In the genomic region with DNA sequence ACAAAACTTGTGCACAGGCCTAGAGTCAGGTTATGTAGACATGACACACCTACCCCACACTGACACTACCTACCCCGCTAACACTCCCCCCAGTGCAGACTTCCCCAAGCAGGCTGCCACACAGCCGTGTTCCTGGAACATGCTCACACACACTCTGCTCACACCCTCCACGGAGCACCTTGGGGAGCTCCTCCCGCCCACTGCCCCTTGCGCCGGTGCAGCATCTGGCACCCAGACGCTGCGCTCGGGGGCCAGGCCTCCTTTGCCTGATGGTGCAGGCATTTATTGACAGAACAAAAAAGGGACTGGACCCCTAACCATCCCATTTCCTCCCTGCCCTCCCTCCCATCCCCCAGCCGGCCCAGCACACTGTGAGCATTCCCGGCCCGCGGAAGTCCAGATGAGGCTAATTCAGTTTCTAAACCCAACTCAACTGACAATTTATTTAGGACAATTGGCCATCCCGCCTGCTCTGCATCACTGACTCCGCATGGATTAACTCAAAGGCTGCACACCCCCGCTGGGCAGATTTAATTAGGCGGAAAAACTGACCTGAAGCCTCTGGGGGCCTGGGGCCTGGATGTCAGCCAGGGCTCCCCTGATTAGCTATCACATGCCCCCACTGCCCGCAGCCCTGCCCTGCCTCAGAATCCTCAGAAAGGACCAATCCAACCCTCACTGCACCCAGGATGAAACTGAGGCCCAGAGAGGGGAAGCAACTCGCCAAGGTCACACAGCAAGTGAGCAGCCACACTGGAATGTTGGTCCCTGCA, we compare ENCODE assay signal across 29 cellular contexts. TPM values are rescaled to one million over a fixed set of nuclear protein-coding genes. Genes with fewer than 3 reads are reported as not detected.
DNase-seq lines count a peak whose midpoint lies in the region; ATAC-seq and TF ChIP-seq lines count a peak whose summit lies in the region.
"Had no signal": no experiment of that assay in that cellular context is flagged by ENCODE, and none has a peak within 500 bp of the region (broad histone marks: within the 10 kb centered on the region; RNA-seq: fewer than 3 reads in every experiment).

No MANE protein-coding gene starts in this region.

- H3K9ac ChIP-seq in neural progenitor cell: no peak overlapping the region

- H3K36me3 Mint-ChIP-seq in neural progenitor cell: no peaks in the 10 kb centered on the region
- no peaks in the 10 kb centered on the region for H3K36me3 Mint-ChIP-seq in T-cell
- H3K36me3 Mint-ChIP-seq in Calu3 (ENCODE audit: insufficient read depth, unreplicated experiment): peaks cover 5% of the 10 kb centered on the region
- H3K36me3 Mint-ChIP-seq: activated naive CD8-positive, alpha-beta T cell treated with anti-CD3 and anti-CD28 coated beads, Interleukin-2, amount 10 ng/mL, durations not matched to agents 7 days and 5 days; IgD-negative memory B cell; natural killer cell treated with Interleukin-12 subunit alpha and Interleukin-12 subunit beta and Interleukin-15 and Interleukin-18, amount 100 ng/mL, for 72 hours had no signal

- H3K27ac Mint-ChIP-seq in neural progenitor cell (no peak overlapping the region), T-cell (no peak overlapping the region), Calu3 (ENCODE audit: unreplicated experiment) (no peak overlapping the region)
- H3K27ac Mint-ChIP-seq: activated CD8-positive, alpha-beta T cell treated with anti-CD3 and anti-CD28 coated beads for 36 hours; activated naive CD8-positive, alpha-beta T cell treated with anti-CD3 and anti-CD28 coated beads, Interleukin-2, amount 10 ng/mL, durations not matched to agents 7 days and 5 days; CD4-positive, alpha-beta T cell; IgD-negative memory B cell; natural killer cell treated with Interleukin-12 subunit alpha and Interleukin-12 subunit beta and Interleukin-15 and Interleukin-18, amount 100 ng/mL, for 72 hours; stimulated activated naive CD8-positive, alpha-beta T cell treated with anti-CD3 and anti-CD28 coated beads, Interleukin-15, Interleukin-2, amounts not matched to agents 100 ng/mL and 50 ng/mL, for 24 hours had no signal

- intact Hi-C loops in dorsolateral prefrontal cortex (cut with DNase I): loop anchor here in 1 of 2 donors (10.0 kb wide), 1 partner anchor 210 kb away; no protein-coding TSS in a partner anchor
- intact Hi-C loops in Calu3 (cut with micrococcal nuclease; ENCODE audit: unreplicated experiment): no loop called here

- H4K20me1 ChIP-seq in neural progenitor cell (ENCODE audit: low read depth) (peaks cover 8% of the 10 kb centered on the region), hepatocyte (ENCODE audit: insufficient read depth, poor library complexity, severe bottlenecking) (no peaks in the 10 kb centered on the region)

- H3K36me3 ChIP-seq in SJCRH30 (no peaks in the 10 kb centered on the region; the same call in 1 of the 2 replicates), neural progenitor cell (no peaks in the 10 kb centered on the region), hepatocyte (replicated peaks; ENCODE audit: insufficient read depth, low read depth) (no peaks in the 10 kb centered on the region)
- H3K36me3 ChIP-seq: esophagus muscularis mucosa, sigmoid colon had no signal

- no peaks in the 10 kb centered on the region for H3K9me2 ChIP-seq in hepatocyte (replicated peaks; ENCODE audit: insufficient read depth)

- TF ChIP-seq CTCF in dorsolateral prefrontal cortex (IDR thresholded peaks at IDR 0.05 in 54 of 56, conservative IDR thresholded peaks at IDR 0.05 in 2 of 56; ENCODE audit: low read depth in 1 of 56, partially characterized antibody in 56 of 56) (no peak), neural progenitor cell (IDR thresholded peaks at IDR 0.05) (no peak), Calu3 (IDR thresholded peaks at IDR 0.05; ENCODE audit: unreplicated experiment) (no peak), hepatocyte (IDR thresholded peaks at IDR 0.05; ENCODE audit: poor library complexity) (no peak)

- no TSS peak for BruUV-seq in Calu3 (replicated peaks; lab: Mats Ljungman, UMichigan)

- H3K27me3 Mint-ChIP-seq in neural progenitor cell (ENCODE audit: insufficient read depth, low read depth): peaks cover 18% of the 10 kb centered on the region
- peaks cover 6 to 9% of the 10 kb centered on the region in 2 donors for H3K27me3 Mint-ChIP-seq in T-cell
- peaks cover 35% of the 10 kb centered on the region for H3K27me3 Mint-ChIP-seq in Calu3 (ENCODE audit: unreplicated experiment)
- H3K27me3 Mint-ChIP-seq: natural killer cell treated with Interleukin-12 subunit alpha and Interleukin-12 subunit beta and Interleukin-15 and Interleukin-18, amount 100 ng/mL, for 72 hours; stimulated activated naive CD8-positive, alpha-beta T cell treated with anti-CD3 and anti-CD28 coated beads, Interleukin-15, Interleukin-2, amounts not matched to agents 100 ng/mL and 50 ng/mL, for 24 hours had no signal

- no peak for ATAC-seq in T-cell (replicated peaks in 1 of 4)
- ATAC-seq: activated CD8-positive, alpha-beta T cell treated with anti-CD3 and anti-CD28 coated beads for 36 hours; natural killer cell treated with Interleukin-12 subunit alpha and Interleukin-12 subunit beta and Interleukin-15 and Interleukin-18, amount 100 ng/mL, for 72 hours had no signal

- 68% methylated on average over 12 of the region's 19 CpGs for WGBS in hepatocyte (ENCODE audit: low lambda C conversion rate, missing lambda C conversion rate)

- POLR2A ChIA-PET in T-cell (lab: Charles Lee): no interaction called here

- H3K27me3 ChIP-seq in SJCRH30 (no peaks in the 10 kb centered on the region), dorsolateral prefrontal cortex (no peaks in the 10 kb centered on the region), neural progenitor cell (no peaks in the 10 kb centered on the region), hepatocyte (no peaks in the 10 kb centered on the region)

- H3K4me3 ChIP-seq in SJCRH30: no peak overlapping the region
- peak overlapping the region in 27 of 59 donors; percentile 3 to 57 (median 39) for H3K4me3 ChIP-seq in dorsolateral prefrontal cortex
- no peak overlapping the region for H3K4me3 ChIP-seq in neural progenitor cell
- no peak overlapping the region for H3K4me3 ChIP-seq in hepatocyte
- H3K4me3 ChIP-seq: esophagus muscularis mucosa, sigmoid colon had no signal

- H3K9me3 ChIP-seq in SJCRH30 (replicated peaks) (no peaks in the 10 kb centered on the region), neural progenitor cell (ENCODE audit: low read depth) (no peaks in the 10 kb centered on the region), hepatocyte (ENCODE audit: low read depth) (no peaks in the 10 kb centered on the region)
- H3K9me3 ChIP-seq: esophagus muscularis mucosa, sigmoid colon had no signal

- H3K4me3 Mint-ChIP-seq in neural progenitor cell (peak overlapping the region; percentile 65), T-cell (no peak overlapping the region), Calu3 (ENCODE audit: low read depth, unreplicated experiment) (no peak overlapping the region)
- H3K4me3 Mint-ChIP-seq: activated CD8-positive, alpha-beta T cell treated with anti-CD3 and anti-CD28 coated beads for 36 hours; activated naive CD8-positive, alpha-beta T cell treated with anti-CD3 and anti-CD28 coated beads, Interleukin-2, amount 10 ng/mL, durations not matched to agents 7 days and 5 days; CD4-positive, alpha-beta T cell; IgD-negative memory B cell; natural killer cell treated with Interleukin-12 subunit alpha and Interleukin-12 subunit beta and Interleukin-15 and Interleukin-18, amount 100 ng/mL, for 72 hours; stimulated activated naive CD8-positive, alpha-beta T cell treated with anti-CD3 and anti-CD28 coated beads, Interleukin-15, Interleukin-2, amounts not matched to agents 100 ng/mL and 50 ng/mL, for 24 hours had no signal

- H3F3A ChIP-seq in neural progenitor cell (ENCODE audit: low read depth): peaks cover 26% of the 10 kb centered on the region

- H3K4me1 ChIP-seq in SJCRH30 (peaks cover 12% of the 10 kb centered on the region), neural progenitor cell (peaks cover 26% of the 10 kb centered on the region), hepatocyte (ENCODE audit: insufficient read depth) (no peaks in the 10 kb centered on the region)
- H3K4me1 ChIP-seq: esophagus muscularis mucosa, sigmoid colon had no signal

- H2AFZ ChIP-seq in neural progenitor cell (replicated peaks) (no peak overlapping the region), hepatocyte (no peak overlapping the region)

- peak; percentile 18 for DNase-seq in DMS 273 (lab: John Stamatoyannopoulos, UW; ENCODE audit: unreplicated experiment)
- DNase-seq in DMS 273 treated with DMSO at 0.1 percent for 48 hours (lab: John Stamatoyannopoulos, UW): no peak
- peak; percentile 62 to 66 for DNase-seq in SJCRH30
- DNase-seq in dorsolateral prefrontal cortex: no peak
- DNase-seq in neural progenitor cell (ENCODE audit: low spot score): peak; percentile 93
- no peak for DNase-seq in T-cell
- no peak for DNase-seq in Calu3
- no peak for DNase-seq in hepatocyte (ENCODE audit: low spot score)
- DNase-seq: activated CD4-positive, CD25-positive, alpha-beta regulatory T cell treated with anti-CD3 and anti-CD28 coated beads, Interleukin-2, amount 50 U/mL, for 72 hours; activated effector memory CD4-positive, alpha-beta T cell treated with anti-CD3 and anti-CD28 coated beads, Interleukin-2, amount 50 U/mL, for 16 hours; activated naive CD8-positive, alpha-beta T cell treated with anti-CD3 and anti-CD28 coated beads, Interleukin-2, amount 10 ng/mL, durations not matched to agents 7 days and 5 days; CD4-positive, alpha-beta T cell; DMS153; foreskin melanocyte; hippocampal formation; NCI-H1105 treated with DMSO at 0.1 percent for 48 hours; Right ventricle myocardium superior; sigmoid colon had no signal

- CTCF ChIA-PET in T-cell (lab: Charles Lee): no interaction called here
- CTCF ChIA-PET in Calu3 (lab: Charles Lee): interaction anchor here (0.6 kb wide), 1 partner anchor 204 kb away, joined by 4 read pairs; no protein-coding TSS in a partner anchor

- H3K4me2 ChIP-seq in neural progenitor cell (peak overlapping the region; percentile 72), hepatocyte (no peak overlapping the region)

- H3K4me1 Mint-ChIP-seq in neural progenitor cell: peaks cover 40% of the 10 kb centered on the region
- H3K4me1 Mint-ChIP-seq in T-cell: no peaks in the 10 kb centered on the region
- no peaks in the 10 kb centered on the region for H3K4me1 Mint-ChIP-seq in Calu3 (ENCODE audit: low read depth, unreplicated experiment)
- H3K4me1 Mint-ChIP-seq: activated naive CD8-positive, alpha-beta T cell treated with anti-CD3 and anti-CD28 coated beads, Interleukin-2, amount 10 ng/mL, durations not matched to agents 7 days and 5 days had no signal

- no peaks in the 10 kb centered on the region for H3K79me2 ChIP-seq in neural progenitor cell (ENCODE audit: low read depth)
- H3K79me2 ChIP-seq in hepatocyte: no peaks in the 10 kb centered on the region

- H3K9me3 Mint-ChIP-seq in neural progenitor cell (no peaks in the 10 kb centered on the region), T-cell (no peaks in the 10 kb centered on the region), Calu3 (ENCODE audit: low read depth, unreplicated experiment) (no peaks in the 10 kb centered on the region)
- H3K9me3 Mint-ChIP-seq: activated CD8-positive, alpha-beta T cell treated with anti-CD3 and anti-CD28 coated beads for 36 hours; activated naive CD8-positive, alpha-beta T cell treated with anti-CD3 and anti-CD28 coated beads, Interleukin-2, amount 10 ng/mL, durations not matched to agents 7 days and 5 days; CD4-positive, alpha-beta T cell; IgD-negative memory B cell; natural killer cell treated with Interleukin-12 subunit alpha and Interleukin-12 subunit beta and Interleukin-15 and Interleukin-18, amount 100 ng/mL, for 72 hours; stimulated activated naive CD8-positive, alpha-beta T cell treated with anti-CD3 and anti-CD28 coated beads, Interleukin-15, Interleukin-2, amounts not matched to agents 100 ng/mL and 50 ng/mL, for 24 hours had no signal

- no peak overlapping the region for H3K27ac ChIP-seq in SJCRH30
- peak overlapping the region in 33 of 59 donors; percentile 3 to 90 (median 55) for H3K27ac ChIP-seq in dorsolateral prefrontal cortex
- H3K27ac ChIP-seq in neural progenitor cell: peak overlapping the region; percentile 74
- no peak overlapping the region for H3K27ac ChIP-seq in hepatocyte
- H3K27ac ChIP-seq: 22Rv1, esophagus muscularis mucosa, sigmoid colon had no signal

RNA-seq across cellular contexts. Expression of a gene that starts 30.1 kb away (rescaled TPM):
- total RNA-seq in SJCRH30 (2014; rRNA removed; shearing (Covaris generic)): 5.2 and 6.7 TPM in 2 replicates
- total RNA-seq in dorsolateral prefrontal cortex (100 to 1,000 TPM in 77 of 120 experiments, 10 to 100 TPM in 43; 28.2 to 194 (median 105) TPM), neural progenitor cell (ENCODE audit: low replicate concordance) (0.04 and 0.59 TPM in 2 replicates), T-cell (not detected), Calu3 (2022) (0.10 and 0.26 TPM in 2 replicates), hepatocyte (0.08 and 0.20 TPM in 2 replicates)
- polyA plus RNA-seq in hepatocyte: 0.01 and 0.66 TPM in 2 replicates
- total RNA-seq: activated CD8-positive, alpha-beta T cell treated with anti-CD3 and anti-CD28 coated beads for 36 hours; activated naive CD8-positive, alpha-beta T cell treated with anti-CD3 and anti-CD28 coated beads, Interleukin-2, amount 10 ng/mL, durations not matched to agents 7 days and 5 days; CD4-positive, alpha-beta T cell; esophagus muscularis mucosa; liver; MCF 10A; natural killer cell treated with Interleukin-12 subunit alpha and Interleukin-12 subunit beta and Interleukin-15 and Interleukin-18, amount 100 ng/mL, for 72 hours; posterior vena cava; Right ventricle myocardium superior had no signal

RNA-seq across cellular contexts. Expression of a gene that starts 45.3 kb away (rescaled TPM):
- total RNA-seq in SJCRH30 (2014; rRNA removed; shearing (Covaris generic)): 675 and 679 TPM in 2 replicates
- under 1 TPM in 13 of 120 experiments, not detected in 107; 0.25 to 0.69 (median 0.31) TPM for total RNA-seq in dorsolateral prefrontal cortex
- not detected in 2 replicates for total RNA-seq in neural progenitor cell (ENCODE audit: low replicate concordance)
- not detected for total RNA-seq in T-cell
- not detected in 2 replicates for total RNA-seq in Calu3 (2022)
- not detected in 2 replicates for total RNA-seq in hepatocyte
- not detected in 2 replicates for polyA plus RNA-seq in hepatocyte
- total RNA-seq: activated CD8-positive, alpha-beta T cell treated with anti-CD3 and anti-CD28 coated beads for 36 hours; activated naive CD8-positive, alpha-beta T cell treated with anti-CD3 and anti-CD28 coated beads, Interleukin-2, amount 10 ng/mL, durations not matched to agents 7 days and 5 days; CD4-positive, alpha-beta T cell; cerebellum; esophagus muscularis mucosa; liver; MCF 10A; mononuclear cell; natural killer cell treated with Interleukin-12 subunit alpha and Interleukin-12 subunit beta and Interleukin-15 and Interleukin-18, amount 100 ng/mL, for 72 hours; posterior vena cava; Right ventricle myocardium superior; sigmoid colon had no signal
- polyA plus RNA-seq: IgD-negative memory B cell, liver, sigmoid colon had no signal

Comparison
In these comparisons a context has a peak if more than half of its experiments do, and no peak if none do; other contexts are left out.
1. DNase-seq: peak in DMS 273 (single experiment), SJCRH30 (2 of 2) and neural progenitor cell (single experiment); none in DMS 273 treated with DMSO at 0.1 percent for 48 hours (single experiment), dorsolateral prefrontal cortex (0 of 10), T-cell (0 of 34), Calu3 (single experiment) and hepatocyte (single experiment).
2. H3K27ac ChIP-seq: peak in dorsolateral prefrontal cortex (33 of 59) and neural progenitor cell (single experiment); none in SJCRH30 (single experiment) and hepatocyte (single experiment).
3. RNA of a gene that starts 45.3 kb away (total RNA-seq): 675 to 679 TPM in SJCRH30; 0.25 to 0.69 TPM in dorsolateral prefrontal cortex, not detected in neural progenitor cell, not detected in T-cell, not detected in Calu3 and not detected in hepatocyte; every median in the first group is over 100 times any median in the second.